11 cellular contexts compared by ENCODE assay signal in the genomic region with DNA sequence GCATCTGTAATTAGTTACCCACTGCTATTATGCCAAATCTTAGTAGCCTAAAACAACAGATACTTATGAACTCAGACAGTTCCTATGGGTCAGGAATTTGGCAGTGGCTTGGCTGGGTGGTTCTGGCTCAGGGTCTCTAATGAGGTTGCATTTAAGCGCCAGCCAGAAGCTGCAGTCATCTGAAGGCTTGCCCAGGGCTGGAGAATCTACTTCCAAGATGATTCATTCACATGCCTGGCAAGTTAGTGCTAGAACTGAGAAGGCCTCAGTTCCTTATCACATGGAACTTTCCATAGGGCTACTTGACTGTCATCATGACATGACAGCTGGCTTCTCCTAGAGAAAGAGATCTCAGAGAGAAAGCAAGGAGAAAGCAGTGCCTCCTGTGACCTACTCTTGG.
DNase-seq lines count a peak whose midpoint lies in the region; ATAC-seq, FAIRE-seq and TF ChIP-seq lines count a peak whose summit lies in the region.
"Had no signal": no experiment of that assay in that cellular context is flagged by ENCODE, and none has a peak within 500 bp of the region (broad histone marks: within the 10 kb centered on the region; RNA-seq: fewer than 3 reads in every experiment).

No MANE protein-coding gene starts in this region.

- H3K9ac ChIP-seq in HepG2 (ENCODE audit: insufficient read depth, low read depth, low read length), result no peak overlapping the region

- H3K27ac ChIP-seq in HepG2 (ENCODE audit: extremely low read length, insufficient read depth, low read length), result no peak overlapping the region

- CTCF ChIA-PET in HepG2 (lab: Yijun Ruan, JAX; ENCODE audit: low intra/inter-chr PET ratio, low total read pairs), result no interaction called here

- peaks cover 7% of the 10 kb centered on the region; the same call in 1 of the 2 replicates for H3K4me1 ChIP-seq in HepG2 (ENCODE audit: insufficient read depth, low read length)

- peaks cover 0 to 13% (median 4%) of the 10 kb centered on the region in 5 donors for H3K27me3 Mint-ChIP-seq in naive thymus-derived CD8-positive, alpha-beta T cell

- POLR2A ChIA-PET in naive thymus-derived CD8-positive, alpha-beta T cell (lab: Charles Lee), result no interaction called here
- POLR2A ChIA-PET in HepG2 (lab: Yijun Ruan, JAX), result no interaction called here

- H3K4me1 Mint-ChIP-seq in naive thymus-derived CD8-positive, alpha-beta T cell, result no peaks in the 10 kb centered on the region

- ATAC-seq in naive thymus-derived CD8-positive, alpha-beta T cell, result no peak
- ATAC-seq in HepG2, result no peak

- no peak for FAIRE-seq in HepG2 (lab: Jason Lieb, UNC)
- FAIRE-seq: frontal cortex had no signal

- no peak overlapping the region for H3K4me3 ChIP-seq in HepG2 (replicated peaks in 1 of 3; ENCODE audit: insufficient read depth in 1 of 3, low read depth in 2 of 3, low read length in 3 of 3)

- no peak for TF ChIP-seq EP300 in HepG2 (IDR thresholded peaks at IDR 0.05; ENCODE audit: low read depth in 2 of 2, low read length in 2 of 2)
- no peak for TF ChIP-seq EP300 in HepG2 (CRISPR knock-in tag; IDR thresholded peaks at IDR 0.05; ENCODE audit: borderline replicate concordance)

- intact Hi-C loops in HepG2 (cut with micrococcal nuclease; ENCODE audit: unreplicated experiment), result no loop called here

- H3K27ac Mint-ChIP-seq in naive thymus-derived CD8-positive, alpha-beta T cell, result no peak overlapping the region
- H3K27ac Mint-ChIP-seq: activated naive CD4-positive, alpha-beta T cell treated with anti-CD3 and anti-CD28 coated beads for 36 hours had no signal

- H3K9me3 Mint-ChIP-seq in naive thymus-derived CD8-positive, alpha-beta T cell, result peaks cover 0 to 1% (median 0%) of the 10 kb centered on the region in 9 donors
- H3K9me3 Mint-ChIP-seq: activated naive CD4-positive, alpha-beta T cell treated with anti-CD3 and anti-CD28 coated beads for 36 hours had no signal

- H4K20me1 ChIP-seq in HepG2 (ENCODE audit: insufficient read depth, low read length), result no peaks in the 10 kb centered on the region

- TF ChIP-seq POLR2A in HepG2 (IDR thresholded peaks at IDR 0.05; ENCODE audit: insufficient read depth in 1 of 2, low read depth in 2 of 2, low read length in 2 of 2), result no peak

- no peak for TF ChIP-seq RAD21 in HepG2 (CRISPR knock-in tag; IDR thresholded peaks at IDR 0.05)

- TF ChIP-seq CTCF in HepG2 (CRISPR knock-in tag; IDR thresholded peaks at IDR 0.05), result no peak

- 100% methylated on average over 1 of the region's 1 CpG for WGBS in HepG2 (ENCODE audit: low lambda C conversion rate)

- H2AFZ ChIP-seq in HepG2 (ENCODE audit: low read length), result no peak overlapping the region

- no peak overlapping the region for H3K4me3 Mint-ChIP-seq in naive thymus-derived CD8-positive, alpha-beta T cell
- H3K4me3 Mint-ChIP-seq: activated naive CD4-positive, alpha-beta T cell treated with anti-CD3 and anti-CD28 coated beads for 36 hours had no signal

- H3K27me3 ChIP-seq in HepG2 (ENCODE audit: control insufficient read depth in 1 of 2, insufficient read depth in 2 of 2, low read length in 2 of 2), result no peaks in the 10 kb centered on the region

- no peak overlapping the region for H3K4me2 ChIP-seq in HepG2 (ENCODE audit: low read depth, low read length)

- in situ Hi-C loops in SK-MEL-5 (cut with HindIII; ENCODE audit: low pct_unique_long_range_greater_than_20kb, low sequenced_read_pairs) (no loop called here), HepG2 (cut with HindIII; ENCODE audit: extremely low pct_ligation_motif_present, low pct_unique_long_range_greater_than_20kb) (no loop called here)

- peaks cover 0 to 2% of the 10 kb centered on the region in 2 experiments; a peak in 1 of 5 replicates for H3K36me3 ChIP-seq in HepG2 (replicated peaks in 1 of 2; ENCODE audit: control insufficient read depth in 1 of 2, insufficient read depth in 2 of 2, low read length in 2 of 2)

- H3K36me3 Mint-ChIP-seq in naive thymus-derived CD8-positive, alpha-beta T cell, result peaks cover 0 to 2% (median 0%) of the 10 kb centered on the region in 3 donors

- no peaks in the 10 kb centered on the region for H3K9me3 ChIP-seq in HepG2 (ENCODE audit: low read length)

- H3K79me2 ChIP-seq in HepG2 (ENCODE audit: insufficient read depth, low read length), result no peaks in the 10 kb centered on the region

- DNase-seq in GM04503 (ENCODE audit: low read depth), result peak; percentile 89
- DNase-seq in SK-MEL-5 (ENCODE audit: low read depth, low spot score), result peak; percentile 90
- peak; percentile 83 for DNase-seq in fibroblast of the conjunctiva (ENCODE audit: low read depth)
- DNase-seq in pulmonary artery endothelial cell (ENCODE audit: low read depth, low spot score), result peak; percentile 20
- DNase-seq in ureter (ENCODE audit: low spot score), result no peak
- DNase-seq in naive thymus-derived CD8-positive, alpha-beta T cell, result no peak
- DNase-seq in HepG2 (ENCODE audit: low spot score), result no peak
- no peak for DNase-seq in NCI-H187 treated with DMSO at 0.1 percent for 48 hours (lab: John Stamatoyannopoulos, UW)
- DNase-seq: activated naive CD4-positive, alpha-beta T cell treated with anti-CD3 and anti-CD28 coated beads for 36 hours; NCI-H524 treated with DMSO at 0.1 percent for 48 hours had no signal

- BruUV-seq in HepG2 (replicated peaks; lab: Mats Ljungman, UMichigan), result no TSS peak

TF ChIP-seq in HepG2, 621 proteins besides CTCF, POLR2A, EP300 and RAD21:
- TF ChIP-seq ZBTB3 (CRISPR knock-in tag; IDR thresholded peaks at IDR 0.05; ENCODE audit: borderline replicate concordance, low read depth), result no peak
TF ChIP-seq in HepG2: peak in this region for 0.

Comparison
In these comparisons a context has a peak if more than half of its experiments do, and no peak if none do; other contexts are left out.
1. DNase-seq: peak in GM04503 (single experiment), SK-MEL-5 (single experiment), fibroblast of the conjunctiva (single experiment) and pulmonary artery endothelial cell (single experiment); none in ureter (single experiment), naive thymus-derived CD8-positive, alpha-beta T cell (0 of 10), HepG2 (single experiment) and NCI-H187 treated with DMSO at 0.1 percent for 48 hours (single experiment).